10 cellular contexts compared by ENCODE assay signal in genomic region chr10:89295597-89295996, GRCh38. TPM values are rescaled to one million over a fixed set of nuclear protein-coding genes. Genes with fewer than 3 reads are reported as not detected.
DNase-seq lines count a peak whose midpoint lies in the region; ATAC-seq, FAIRE-seq and TF ChIP-seq lines count a peak whose summit lies in the region.
"Had no signal": no experiment of that assay in that cellular context is flagged by ENCODE, and none has a peak within 500 bp of the region (broad histone marks: within the 10 kb centered on the region; RNA-seq: fewer than 3 reads in every experiment).

No MANE protein-coding gene starts in this region.

- no peak for TF ChIP-seq EP300 in GM12878 (IDR thresholded peaks at IDR 0.05; ENCODE audit: borderline replicate concordance in 1 of 2, control insufficient read depth in 1 of 2, low read depth in 2 of 2, low read length in 2 of 2)
- no peak for TF ChIP-seq EP300 in ovary (IDR thresholded peaks at IDR 0.05)

- TF ChIP-seq POLR2A in H54 (IDR thresholded peaks at IDR 0.05; ENCODE audit: low read depth, low read length) = no peak
- no peak for TF ChIP-seq POLR2A in GM12878 (IDR thresholded peaks at IDR 0.05; ENCODE audit: low read depth, low read length)
- TF ChIP-seq POLR2A in ovary (IDR thresholded peaks at IDR 0.05) = no peak

- H2BK15ac ChIP-seq in mesenchymal stem cell (ENCODE audit: low read depth, poor library complexity, severe bottlenecking) = no peak overlapping the region

- H3K27me3 ChIP-seq in GM12878 (replicated peaks in 1 of 2; ENCODE audit: control insufficient read depth in 2 of 2, insufficient read depth in 2 of 2, low read length in 1 of 2) = no peaks in the 10 kb centered on the region
- H3K27me3 ChIP-seq in mesenchymal stem cell (ENCODE audit: control insufficient read depth in 1 of 2, insufficient read depth in 1 of 2, low read length in 2 of 2) = no peaks in the 10 kb centered on the region
- no peaks in the 10 kb centered on the region for H3K27me3 ChIP-seq in small intestine (ENCODE audit: control insufficient read depth in 2 of 2, insufficient read depth in 2 of 2, low read length in 2 of 2)
- H3K27me3 ChIP-seq in ovary = no peaks in the 10 kb centered on the region

- peak; percentile 74 for DNase-seq in AG04449 (ENCODE audit: low read depth, low spot score)
- DNase-seq in H54 (ENCODE audit: insufficient read length, low spot score) = no peak
- no peak for DNase-seq in GM12878 (ENCODE audit: low read depth, low spot score)
- DNase-seq in mesenchymal stem cell = peak; percentile 86
- DNase-seq in small intestine = no peak
- no peak for DNase-seq in NCI-H69 (lab: John Stamatoyannopoulos, UW)
- DNase-seq in ovary = no peak
- DNase-seq: NCI-H2081 treated with DMSO at 0.1 percent for 48 hours had no signal

- no peak overlapping the region for H3K23ac ChIP-seq in mesenchymal stem cell (ENCODE audit: low read length in 2 of 2)

- ATAC-seq in GM12878 (peak; percentile 75), HG03159 (IDR thresholded peaks at IDR 0.05; ENCODE audit: unreplicated experiment) (no peak)
- ATAC-seq: HCT116 had no signal

- no peaks in the 10 kb centered on the region for H4K20me1 ChIP-seq in GM12878 (ENCODE audit: control insufficient read depth, insufficient read depth)

- H3K79me1 ChIP-seq in mesenchymal stem cell (replicated peaks; ENCODE audit: low read length, poor library complexity, severe bottlenecking) = no peaks in the 10 kb centered on the region

- CTCF ChIA-PET in AG04449 (lab: Yijun Ruan, JAX) = no interaction called here
- CTCF ChIA-PET in GM12878 (lab: Yijun Ruan, JAX) = interaction anchor here (1.1 to 3.6 kb wide), 4 partner anchors 11 to 103 kb away, joined by 3 to 56 read pairs (median 4); no protein-coding TSS in a partner anchor

- H3K36me3 ChIP-seq in GM12878 (ENCODE audit: control insufficient read depth in 2 of 2, insufficient read depth in 2 of 2, low read length in 1 of 2) (no peaks in the 10 kb centered on the region), mesenchymal stem cell (ENCODE audit: control insufficient read depth in 1 of 2, insufficient read depth in 2 of 2, low read depth in 1 of 2, low read length in 2 of 2) (no peaks in the 10 kb centered on the region), small intestine (ENCODE audit: control insufficient read depth in 2 of 2, insufficient read depth in 2 of 2, low read length in 2 of 2) (no peaks in the 10 kb centered on the region), ovary (no peaks in the 10 kb centered on the region)

- no peak overlapping the region for H2BK120ac ChIP-seq in mesenchymal stem cell (ENCODE audit: low read depth, low read length)

- H4K91ac ChIP-seq in mesenchymal stem cell (ENCODE audit: low read length) = no peak overlapping the region

- no peaks in the 10 kb centered on the region for H3K79me2 ChIP-seq in GM12878 (ENCODE audit: control insufficient read depth, insufficient read depth, low read length)

- H3K27ac ChIP-seq in GM12878 (ENCODE audit: control insufficient read depth, insufficient read depth) (no peak overlapping the region), mesenchymal stem cell (ENCODE audit: low read length, poor library complexity, severe bottlenecking) (no peak overlapping the region), small intestine (ENCODE audit: low read depth in 1 of 2, low read length in 1 of 2) (no peak overlapping the region), ovary (peak overlapping the region in 1 of 2 donors; percentile 22)

- in situ Hi-C loops in GM12878 (cut with MboI) = no loop called here

- no peak overlapping the region for H2BK12ac ChIP-seq in mesenchymal stem cell (ENCODE audit: low read length in 2 of 2)

- no peak overlapping the region for H3K4me2 ChIP-seq in GM12878 (ENCODE audit: control insufficient read depth, insufficient read depth)
- no peak overlapping the region for H3K4me2 ChIP-seq in mesenchymal stem cell (ENCODE audit: low read length, poor library complexity, severe bottlenecking)

- no peak overlapping the region for H2BK5ac ChIP-seq in mesenchymal stem cell (ENCODE audit: low read depth, low read length, poor library complexity, severe bottlenecking)

- no peak overlapping the region for H2AK5ac ChIP-seq in mesenchymal stem cell (ENCODE audit: low read length, severe bottlenecking)

- H3K4ac ChIP-seq in mesenchymal stem cell (ENCODE audit: low read depth in 1 of 2, low read length in 2 of 2) = no peak overlapping the region

- intact Hi-C loops in GM12878 (cut with micrococcal nuclease; ENCODE audit: unreplicated experiment) = no loop called here
- intact Hi-C loops in ovary (cut with DNase I) = loop anchor here in 1 of 4 donors (5.0 kb wide), 1 partner anchor 593 kb away; no protein-coding TSS in a partner anchor

- H3K9me3 ChIP-seq in GM12878 (replicated peaks; ENCODE audit: control insufficient read depth, insufficient read depth, low read length) (no peaks in the 10 kb centered on the region), mesenchymal stem cell (ENCODE audit: control insufficient read depth, low read length) (peaks cover 5% of the 10 kb centered on the region), small intestine (ENCODE audit: control insufficient read depth, low read depth) (no peaks in the 10 kb centered on the region), ovary (no peaks in the 10 kb centered on the region)

- no peak for TF ChIP-seq RAD21 in GM12878 (IDR thresholded peaks at IDR 0.05; ENCODE audit: insufficient read depth, low read depth, low read length)

- FAIRE-seq in H54 (lab: Jason Lieb, UNC) (peak; percentile 57), GM12878 (lab: Jason Lieb, UNC) (no peak), small intestine (lab: Jason Lieb, UNC) (no peak)

- 35% methylated on average over 1 of the region's 1 CpG for WGBS in GM12878 (ENCODE audit: insufficient coverage, insufficient replicate concordance, low lambda C conversion rate, missing lambda C conversion rate)
- 63% methylated on average over 1 of the region's 1 CpG for WGBS in mesenchymal stem cell
- 34 to 68% (median 53%) methylated on average over 1 of the region's 1 CpG for WGBS in small intestine, 3 donors
- WGBS in ovary, 3 donors = 31 to 58% (median 33%) methylated on average over 1 of the region's 1 CpG

- RAD21 ChIA-PET in GM12878 (lab: Charles Lee; ENCODE audit: unreplicated experiment) = interaction anchor here (0.7 to 4.0 kb wide), 7 partner anchors 32 to 198 kb away, joined by 3 to 31 read pairs (median 5); partner anchors contain the start of genes IFIT3, IFIT5 and LIPA

- TF ChIP-seq CTCF in AG04449 (IDR thresholded peaks at IDR 0.05; ENCODE audit: insufficient read depth, low read length, missing control alignments) = no peak
- TF ChIP-seq CTCF in GM12878 (IDR thresholded peaks at IDR 0.05 in 2 of 3, conservative IDR thresholded peaks at IDR 0.05 in 1 of 3; ENCODE audit: control insufficient read depth in 2 of 3, extremely low read depth in 1 of 3, insufficient read depth in 1 of 3, low read depth in 3 of 3, low read length in 3 of 3) = no peak
- no peak for TF ChIP-seq CTCF in ovary (IDR thresholded peaks at IDR 0.05)

- H3K4me3 ChIP-seq in AG04449 (ENCODE audit: low read depth, low read length) (no peak overlapping the region), GM12878 (no peak overlapping the region), mesenchymal stem cell (ENCODE audit: insufficient read depth in 1 of 2, low read depth in 1 of 2, low read length in 2 of 2) (no peak overlapping the region), small intestine (ENCODE audit: low read depth in 1 of 2, low read length in 2 of 2) (no peak overlapping the region), ovary (no peak overlapping the region)

- POLR2A ChIA-PET in AG04449 (lab: Yijun Ruan, JAX) = interaction anchor here (0.6 kb wide), 1 partner anchor 61 kb away, joined by 3 read pairs; no protein-coding TSS in a partner anchor
- POLR2A ChIA-PET in GM12878 (lab: Charles Lee) = interaction anchor here (0.6 kb wide), 1 partner anchor 753 kb away, joined by 5 read pairs; no protein-coding TSS in a partner anchor

- SMC1A ChIA-PET in GM12878 (lab: Charles Lee; ENCODE audit: uncharacterized antibody, unreplicated experiment) = interaction anchor here (1.2 to 4.4 kb wide), 5 partner anchors 19 to 96 kb away, joined by 3 to 60 read pairs (median 4); partner anchors contain the start of gene IFIT1

- no peak overlapping the region for H2AFZ ChIP-seq in GM12878 (ENCODE audit: control insufficient read depth, low read depth, low read length)
- no peak overlapping the region for H2AFZ ChIP-seq in mesenchymal stem cell (ENCODE audit: low read depth, low read length)

- H4K8ac ChIP-seq in mesenchymal stem cell (ENCODE audit: low read length) = no peak overlapping the region

- no peak overlapping the region for H3K14ac ChIP-seq in mesenchymal stem cell (ENCODE audit: low read length in 2 of 2)

- H3K4me1 ChIP-seq in GM12878 (ENCODE audit: control insufficient read depth, insufficient read depth, low read length) (peaks cover 12% of the 10 kb centered on the region; the same call in 1 of the 2 replicates), mesenchymal stem cell (ENCODE audit: control insufficient read depth, insufficient read depth, low read depth, low read length) (peaks cover 3% of the 10 kb centered on the region), small intestine (ENCODE audit: control insufficient read depth in 2 of 2, insufficient read depth in 1 of 2, low read depth in 1 of 2, low read length in 1 of 2) (peaks cover 0 to 3% of the 10 kb centered on the region in 2 donors), ovary (ENCODE audit: insufficient read depth) (peaks cover 2% of the 10 kb centered on the region)

- no TSS peak for BruUV-seq in GM12878 (replicated peaks; lab: Mats Ljungman, UMichigan)

- H3K18ac ChIP-seq in mesenchymal stem cell (ENCODE audit: low read depth in 1 of 2, low read length in 2 of 2) = no peak overlapping the region

- H3K9ac ChIP-seq in GM12878 (ENCODE audit: control insufficient read depth, insufficient read depth, low read length) (no peak overlapping the region), mesenchymal stem cell (ENCODE audit: low read length) (peak overlapping the region; percentile 63)

RNA-seq across cellular contexts. Expression of gene IFIT2, which starts 6.2 kb away (rescaled TPM):
- total RNA-seq in GM12878 (2013; cell fraction: nucleolus; rRNA removed) = 7.9 and 8.2 TPM in 2 replicates
- total RNA-seq in GM12878 (2014; rRNA removed) (5.2 and 6.8 TPM in 2 replicates), GM12878 (2014; rRNA removed; fragmentation: Illumina TruSeq; extraction: Trizol) (10.7 and 13.4 TPM in 2 replicates), GM12878 (2021) (7.1 and 9.0 TPM in 2 replicates), ovary (10 to 100 TPM in 1 of 7 donors, 1 to 10 TPM in 6; 2.1 to 10.0 (median 4.8) TPM)
- 6.5 TPM for polyA plus RNA-seq in GM12878 (2011; ENCODE audit: low read depth)
- polyA plus RNA-seq in GM12878 (2011; rRNA removed) (9.4 and 15.7 TPM in 2 replicates), GM12878 (2014; fragmentation: Illumina TruSeq; extraction: Trizol) (9.6 and 15.0 TPM in 2 replicates), GM12878 (2014; fragmentation: Nextera tagmentation; extraction: Ambion mirVana) (10 to 100 TPM; 11.8 to 14.8 TPM), GM12878 (2014; rRNA removed) (5.0 and 8.1 TPM in 2 replicates), GM12878 (2016; fragmentation: Nextera tagmentation; extraction: Ambion mirVana) (1 to 10 TPM; 9.8 to 9.9 TPM), small intestine (1 to 10 TPM; 4.2 to 4.9 (median 4.8) TPM), ovary (10 to 100 TPM in 1 of 2 donors, 1 to 10 TPM in 1; 6.4 to 21.3 TPM)
- 3.3 and 3.7 TPM in 2 replicates for polyA plus RNA-seq in GM12878 (2011; cell fraction: cytosol; rRNA removed)
- polyA plus RNA-seq in GM12878 (2011; cell fraction: nucleus; rRNA removed) = 3.8 and 4.6 TPM in 2 replicates
- polyA plus RNA-seq in GM12878 (2012) = 6.9 and 13.1 TPM in 2 replicates
- polyA minus RNA-seq in GM12878 (2011; rRNA and poly(A)+ RNA removed) = 5.8 and 7.8 TPM in 2 replicates
- polyA minus RNA-seq in GM12878 (2011; cell fraction: cytosol; rRNA and poly(A)+ RNA removed) = 1.9 and 2.1 TPM in 2 replicates
- 4.7 and 5.1 TPM in 2 replicates for polyA minus RNA-seq in GM12878 (2011; cell fraction: nucleus; rRNA and poly(A)+ RNA removed)
- 4.6 TPM for polyA plus RNA-seq in mesenchymal stem cell (2013, experiment 1 of 2)
- polyA plus RNA-seq in mesenchymal stem cell (2013, experiment 2 of 2) = 4.7 TPM

RNA-seq across cellular contexts. Expression of gene IFIT3, which starts 32.2 kb away (rescaled TPM):
- total RNA-seq in GM12878 (2013; cell fraction: nucleolus; rRNA removed) = 40.3 and 42.2 TPM in 2 replicates
- total RNA-seq in GM12878 (2014; rRNA removed) = 39.1 and 55.0 TPM in 2 replicates
- 67.3 and 79.1 TPM in 2 replicates for total RNA-seq in GM12878 (2014; rRNA removed; fragmentation: Illumina TruSeq; extraction: Trizol)
- total RNA-seq in GM12878 (2021) = 38.9 and 44.4 TPM in 2 replicates
- 48.9 TPM for polyA plus RNA-seq in GM12878 (2011; ENCODE audit: low read depth)
- 30.8 and 39.2 TPM in 2 replicates for polyA plus RNA-seq in GM12878 (2011; rRNA removed)
- polyA plus RNA-seq in GM12878 (2011; cell fraction: cytosol; rRNA removed) = 14.8 and 16.3 TPM in 2 replicates
- polyA plus RNA-seq in GM12878 (2011; cell fraction: nucleus; rRNA removed) = 5.0 and 7.4 TPM in 2 replicates
- polyA plus RNA-seq in GM12878 (2012) = 50.2 and 51.6 TPM in 2 replicates
- polyA plus RNA-seq in GM12878 (2014; fragmentation: Illumina TruSeq; extraction: Trizol) = 70.2 and 91.4 TPM in 2 replicates
- polyA plus RNA-seq in GM12878 (2014; fragmentation: Nextera tagmentation; extraction: Ambion mirVana) = 10 to 100 TPM; 27.0 to 50.4 TPM
- polyA plus RNA-seq in GM12878 (2014; rRNA removed) = 35.8 and 52.1 TPM in 2 replicates
- polyA plus RNA-seq in GM12878 (2016; fragmentation: Nextera tagmentation; extraction: Ambion mirVana) = 10 to 100 TPM; 51.7 to 53.0 TPM
- polyA minus RNA-seq in GM12878 (2011; rRNA and poly(A)+ RNA removed) = 11.8 and 18.6 TPM in 2 replicates
- 8.5 and 9.2 TPM in 2 replicates for polyA minus RNA-seq in GM12878 (2011; cell fraction: cytosol; rRNA and poly(A)+ RNA removed)
- 4.0 and 6.0 TPM in 2 replicates for polyA minus RNA-seq in GM12878 (2011; cell fraction: nucleus; rRNA and poly(A)+ RNA removed)
- 29.1 TPM for polyA plus RNA-seq in mesenchymal stem cell (2013, experiment 1 of 2)
- polyA plus RNA-seq in mesenchymal stem cell (2013, experiment 2 of 2) = 30.3 TPM
- polyA plus RNA-seq in small intestine = 10 to 100 TPM; 16.2 to 17.2 (median 16.6) TPM
- 10 to 100 TPM in 3 of 7 donors, 1 to 10 TPM in 4; 5.7 to 16.9 (median 9.9) TPM for total RNA-seq in ovary
- polyA plus RNA-seq in ovary = 10 to 100 TPM; 22.7 to 31.5 TPM

RNA-seq across cellular contexts. Expression of gene LIPA, which starts 44.0 kb away (rescaled TPM):
- total RNA-seq in GM12878 (2013; cell fraction: nucleolus; rRNA removed) = 17.4 and 21.2 TPM in 2 replicates
- total RNA-seq in GM12878 (2014; rRNA removed) = 33.0 and 44.9 TPM in 2 replicates
- total RNA-seq in GM12878 (2014; rRNA removed; fragmentation: Illumina TruSeq; extraction: Trizol) = 34.0 and 36.1 TPM in 2 replicates
- 32.3 and 33.8 TPM in 2 replicates for total RNA-seq in GM12878 (2021)
- polyA plus RNA-seq in GM12878 (2011; ENCODE audit: low read depth) = 23.6 TPM
- polyA plus RNA-seq in GM12878 (2011; rRNA removed) = 43.0 and 59.4 TPM in 2 replicates
- polyA plus RNA-seq in GM12878 (2011; cell fraction: cytosol; rRNA removed) = 16.0 and 19.6 TPM in 2 replicates
- polyA plus RNA-seq in GM12878 (2011; cell fraction: nucleus; rRNA removed) = 9.3 and 14.8 TPM in 2 replicates
- polyA plus RNA-seq in GM12878 (2012) = 21.3 and 29.5 TPM in 2 replicates
- polyA plus RNA-seq in GM12878 (2014; fragmentation: Illumina TruSeq; extraction: Trizol) = 46.5 and 64.2 TPM in 2 replicates
- polyA plus RNA-seq in GM12878 (2014; fragmentation: Nextera tagmentation; extraction: Ambion mirVana) = 10 to 100 TPM; 36.0 to 45.2 TPM
- polyA plus RNA-seq in GM12878 (2014; rRNA removed) = 25.7 and 31.1 TPM in 2 replicates
- 10 to 100 TPM; 44.1 to 50.3 TPM for polyA plus RNA-seq in GM12878 (2016; fragmentation: Nextera tagmentation; extraction: Ambion mirVana)
- polyA minus RNA-seq in GM12878 (2011; rRNA and poly(A)+ RNA removed) = 28.2 and 37.3 TPM in 2 replicates
- polyA minus RNA-seq in GM12878 (2011; cell fraction: cytosol; rRNA and poly(A)+ RNA removed) = 7.7 and 9.6 TPM in 2 replicates
- polyA minus RNA-seq in GM12878 (2011; cell fraction: nucleus; rRNA and poly(A)+ RNA removed) = 3.4 and 5.4 TPM in 2 replicates
- polyA plus RNA-seq in mesenchymal stem cell (2013, experiment 1 of 2) = 180 TPM
- 188 TPM for polyA plus RNA-seq in mesenchymal stem cell (2013, experiment 2 of 2)
- 100 to 1,000 TPM in 1 of 3 donors, 10 to 100 TPM in 2; 68.1 to 103 (median 95.7) TPM for polyA plus RNA-seq in small intestine
- total RNA-seq in ovary = 10 to 100 TPM; 26.6 to 94.6 (median 36.1) TPM
- polyA plus RNA-seq in ovary = 100 to 1,000 TPM in 1 of 2 donors, 10 to 100 TPM in 1; 27.5 to 191 TPM

Comparison
In these comparisons a context has a peak if more than half of its experiments do, and no peak if none do; other contexts are left out.
1. DNase-seq: peak in AG04449 (single experiment) and mesenchymal stem cell (single experiment); none in H54 (single experiment), GM12878 (single experiment), small intestine (single experiment), NCI-H69 (single experiment) and ovary (0 of 5).